Comparison of ENCODE assay signal across 7 cellular contexts in the genomic region with DNA sequence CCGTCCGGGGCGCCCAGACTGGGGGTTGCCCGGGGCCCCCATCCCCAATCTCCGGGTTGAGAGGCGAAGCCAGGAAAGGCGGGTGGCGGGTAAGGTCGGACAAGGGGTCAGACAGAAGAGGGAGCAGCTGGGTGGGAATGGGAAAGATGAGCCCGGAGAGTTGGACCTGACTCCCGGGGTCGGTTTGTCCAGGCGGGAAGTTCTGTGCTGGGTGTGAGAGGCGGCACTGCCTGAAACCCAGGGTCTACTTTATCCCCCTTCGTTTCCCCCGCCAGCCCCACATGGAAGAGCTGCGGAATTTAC. TPM values are rescaled to one million over a fixed set of nuclear protein-coding genes. Genes with fewer than 3 reads are reported as not detected.
A peak's percentile ranks its signal among the peaks of the same experiment; 100 is the strongest.
ATAC-seq lines count a peak whose summit lies in the region.

No MANE protein-coding gene starts in this region.

- peaks cover 29% of the 10 kb centered on the region for H3K36me3 Mint-ChIP-seq in activated T-helper 17 cell treated with anti-CD3 and anti-CD28 coated beads, Interleukin-2, amount 50 U/mL, for 72 hours (ENCODE audit: low read depth)

- H3K27me3 ChIP-seq in HUES6 (ENCODE audit: control insufficient read depth, insufficient read depth, low read length) (peaks cover 12% of the 10 kb centered on the region; the same call in 1 of the 2 replicates), iPS-20b (ENCODE audit: insufficient read depth, low read length) (peaks cover 37% of the 10 kb centered on the region), stomach smooth muscle (ENCODE audit: control insufficient read depth in 1 of 2, insufficient read depth in 2 of 2, low read length in 2 of 2) (no peaks in the 10 kb centered on the region)

- no peak for ATAC-seq in activated T-helper 17 cell treated with anti-CD3 and anti-CD28 coated beads, Interleukin-2, amount 50 U/mL, for 72 hours (replicated peaks)
- no peak for ATAC-seq in GM18519 (IDR thresholded peaks at IDR 0.05; ENCODE audit: low FRiP score, unreplicated experiment)
- ATAC-seq in HG03565 (IDR thresholded peaks at IDR 0.05; ENCODE audit: unreplicated experiment), result no peak
- ATAC-seq in HG02970 (IDR thresholded peaks at IDR 0.05; ENCODE audit: low FRiP score, unreplicated experiment), result no peak

- H3K9me3 Mint-ChIP-seq in activated T-helper 17 cell treated with anti-CD3 and anti-CD28 coated beads, Interleukin-2, amount 50 U/mL, for 72 hours, result no peaks in the 10 kb centered on the region

- H3K9ac ChIP-seq in HUES6 (ENCODE audit: low read length), result peak overlapping the region; percentile 48
- peak overlapping the region; percentile 46; the same call in 1 of the 2 replicates for H3K9ac ChIP-seq in iPS-20b (ENCODE audit: low read depth, low read length)
- peak overlapping the region; percentile 62 to 75 for H3K9ac ChIP-seq in stomach smooth muscle (ENCODE audit: low read length in 2 of 2)

- H3K27ac ChIP-seq in HUES6 (ENCODE audit: low read depth, low read length) (no peak overlapping the region; the same call in 1 of the 2 replicates), iPS-20b (ENCODE audit: low read length) (no peak overlapping the region), stomach smooth muscle (ENCODE audit: low read length) (peak overlapping the region; percentile 98)

- H3K4me3 Mint-ChIP-seq in activated T-helper 17 cell treated with anti-CD3 and anti-CD28 coated beads, Interleukin-2, amount 50 U/mL, for 72 hours, result peak overlapping the region; percentile 95

- H3K9me3 ChIP-seq in HUES6 (ENCODE audit: control insufficient read depth, insufficient read depth, low read depth, low read length) (no peaks in the 10 kb centered on the region), iPS-20b (ENCODE audit: insufficient read depth, low read depth, low read length) (no peaks in the 10 kb centered on the region), stomach smooth muscle (ENCODE audit: control insufficient read depth in 2 of 2, low read length in 2 of 2) (no peaks in the 10 kb centered on the region)

- H3K36me3 ChIP-seq in HUES6 (ENCODE audit: control insufficient read depth, insufficient read depth, low read length), result peaks cover 8% of the 10 kb centered on the region
- H3K36me3 ChIP-seq in iPS-20b (ENCODE audit: insufficient read depth, low read depth, low read length), result peaks cover 6% of the 10 kb centered on the region
- H3K36me3 ChIP-seq in stomach smooth muscle (ENCODE audit: control insufficient read depth in 2 of 2, insufficient read depth in 2 of 2, low read length in 2 of 2), result peaks cover 0 to 6% of the 10 kb centered on the region in 2 donors

- peak overlapping the region; percentile 86 for H3K4me3 ChIP-seq in HUES6 (ENCODE audit: low read depth, low read length)
- H3K4me3 ChIP-seq in iPS-20b (ENCODE audit: low read length), result peak overlapping the region; percentile 94
- peak overlapping the region; percentile 86 to 88 for H3K4me3 ChIP-seq in stomach smooth muscle (ENCODE audit: low read length in 2 of 2)

- peaks cover 21% of the 10 kb centered on the region for H3K4me1 Mint-ChIP-seq in activated T-helper 17 cell treated with anti-CD3 and anti-CD28 coated beads, Interleukin-2, amount 50 U/mL, for 72 hours

- H3K27me3 Mint-ChIP-seq in activated T-helper 17 cell treated with anti-CD3 and anti-CD28 coated beads, Interleukin-2, amount 50 U/mL, for 72 hours, result no peaks in the 10 kb centered on the region

- H3K4me1 ChIP-seq in HUES6 (ENCODE audit: control insufficient read depth, insufficient read depth, low read length) (peaks cover 43% of the 10 kb centered on the region), iPS-20b (ENCODE audit: insufficient read depth, low read length) (peaks cover 28% of the 10 kb centered on the region), stomach smooth muscle (ENCODE audit: control insufficient read depth, insufficient read depth, low read length) (peaks cover 55% of the 10 kb centered on the region)

- H3K27ac Mint-ChIP-seq in activated T-helper 17 cell treated with anti-CD3 and anti-CD28 coated beads, Interleukin-2, amount 50 U/mL, for 72 hours, result peak overlapping the region; percentile 95

RNA-seq across cellular contexts. Expression of a gene that starts 0.7 kb away (rescaled TPM):
- total RNA-seq in activated T-helper 17 cell treated with anti-CD3 and anti-CD28 coated beads, Interleukin-2, amount 50 U/mL, for 72 hours, result 100 to 1,000 TPM; 114 to 135 TPM

RNA-seq across cellular contexts. Expression of a gene that starts 2.4 kb away (rescaled TPM):
- 10 to 100 TPM in 1 of 2 donors, 1 to 10 TPM in 1; 9.0 to 23.4 TPM for total RNA-seq in activated T-helper 17 cell treated with anti-CD3 and anti-CD28 coated beads, Interleukin-2, amount 50 U/mL, for 72 hours

RNA-seq across cellular contexts. Expression of a gene that starts 11.7 kb away (rescaled TPM):
- 1 to 10 TPM; 9.0 to 9.7 TPM for total RNA-seq in activated T-helper 17 cell treated with anti-CD3 and anti-CD28 coated beads, Interleukin-2, amount 50 U/mL, for 72 hours

RNA-seq across cellular contexts. Expression of a gene that starts 20.5 kb away (rescaled TPM):
- total RNA-seq in activated T-helper 17 cell treated with anti-CD3 and anti-CD28 coated beads, Interleukin-2, amount 50 U/mL, for 72 hours, result 10 to 100 TPM; 63.3 to 71.1 TPM

RNA-seq across cellular contexts. Expression of a gene that starts 23.2 kb away (rescaled TPM):
- total RNA-seq in activated T-helper 17 cell treated with anti-CD3 and anti-CD28 coated beads, Interleukin-2, amount 50 U/mL, for 72 hours, result 10 to 100 TPM; 72.7 to 78.4 TPM
